ENCODE assay signal across 15 cellular contexts in genomic region chr18:47658498-47658897, GRCh38.
A peak's percentile ranks its signal among the peaks of the same experiment; 100 is the strongest.
DNase-seq lines count a peak whose midpoint lies in the region; ATAC-seq and TF ChIP-seq lines count a peak whose summit lies in the region.
"Had no signal": no experiment of that assay in that cellular context is flagged by ENCODE, and none has a peak within 500 bp of the region (broad histone marks: within the 10 kb centered on the region; RNA-seq: fewer than 3 reads in every experiment).

No MANE protein-coding gene starts in this region.

- TF ChIP-seq CTCF in GM13977 (IDR thresholded peaks at IDR 0.05; ENCODE audit: extremely low read depth, insufficient read depth, missing control alignments) (peak; percentile 7), OCI-LY3 (IDR thresholded peaks at IDR 0.05; ENCODE audit: low read depth, low read length) (peak; percentile 24; the same call in 1 of the 2 replicates), endodermal cell (conservative IDR thresholded peaks at IDR 0.05) (peak; percentile 57)

- no peak overlapping the region for H3K4me3 Mint-ChIP-seq in endodermal cell
- H3K4me3 Mint-ChIP-seq: CD4-positive, alpha-beta memory T cell had no signal

- peaks cover 6% of the 10 kb centered on the region for H3K27me3 Mint-ChIP-seq in endodermal cell (ENCODE audit: insufficient read depth)

- H3K79me2 ChIP-seq in OCI-LY3 (ENCODE audit: low read length) = no peaks in the 10 kb centered on the region

- peaks cover 5% of the 10 kb centered on the region for H3K36me3 Mint-ChIP-seq in endodermal cell (ENCODE audit: low read depth)

- WGBS in endodermal cell (ENCODE audit: insufficient coverage in 1 of 2, insufficient read length in 1 of 2), 2 experiments = 76 to 90% methylated on average over 1 to 2 of the region's 2 CpGs

- no peaks in the 10 kb centered on the region for H3K27me3 ChIP-seq in OCI-LY3 (ENCODE audit: low read depth, low read length)
- no peaks in the 10 kb centered on the region for H3K27me3 ChIP-seq in endodermal cell (ENCODE audit: control insufficient read depth, insufficient read depth, low read length, poor library complexity, severe bottlenecking)
- no peaks in the 10 kb centered on the region for H3K27me3 ChIP-seq in HAP-1 (ENCODE audit: low read depth)
- H3K27me3 ChIP-seq: BE2C had no signal

- DNase-seq in GM13977 (ENCODE audit: low spot score) (no peak), endodermal cell (no peak), HAP-1 (ENCODE audit: low spot score in 2 of 2) (no peak), NCI-H510A (lab: John Stamatoyannopoulos, UW) (no peak)
- DNase-seq: ACHN; BE2C; C1 segment of cervical spinal cord; CD4-positive, alpha-beta memory T cell; DMS153; DMS79; EL; IMR-90 had no signal

- no peaks in the 10 kb centered on the region; the same call in 1 of the 2 replicates for H3K9me3 ChIP-seq in OCI-LY3 (ENCODE audit: insufficient read depth, low read length)
- peaks cover 8% of the 10 kb centered on the region for H3K9me3 ChIP-seq in endodermal cell (ENCODE audit: control insufficient read depth, low read length)
- no peaks in the 10 kb centered on the region for H3K9me3 ChIP-seq in HAP-1
- H3K9me3 ChIP-seq: BE2C had no signal

- no peak overlapping the region for H2AFZ ChIP-seq in OCI-LY3 (ENCODE audit: low read depth, low read length)

- ATAC-seq in GM21737 (IDR thresholded peaks at IDR 0.05; ENCODE audit: unreplicated experiment) = no peak
- ATAC-seq: K562 had no signal

- no peak overlapping the region for H3K27ac Mint-ChIP-seq in endodermal cell
- H3K27ac Mint-ChIP-seq: CD4-positive, alpha-beta memory T cell had no signal

- peaks cover 17% of the 10 kb centered on the region for H3K9me3 Mint-ChIP-seq in endodermal cell

- H3K36me3 ChIP-seq in OCI-LY3 (replicated peaks; ENCODE audit: low read depth, low read length) = no peaks in the 10 kb centered on the region
- no peaks in the 10 kb centered on the region for H3K36me3 ChIP-seq in endodermal cell (ENCODE audit: control insufficient read depth, insufficient read depth, low read length)
- no peaks in the 10 kb centered on the region for H3K36me3 ChIP-seq in HAP-1 (replicated peaks)
- H3K36me3 ChIP-seq: BE2C had no signal

- 0 out of 2 replicates have a peak, but pooled peaks cover 3% of the 10 kb centered on the region for H3K4me1 ChIP-seq in OCI-LY3 (ENCODE audit: low read length)
- no peaks in the 10 kb centered on the region for H3K4me1 ChIP-seq in endodermal cell (ENCODE audit: control insufficient read depth, insufficient read depth, low read length)
- H3K4me1 ChIP-seq in HAP-1 = no peaks in the 10 kb centered on the region
- H3K4me1 ChIP-seq: BE2C had no signal

- no peaks in the 10 kb centered on the region for H3K4me1 Mint-ChIP-seq in endodermal cell

- H4K20me1 ChIP-seq in OCI-LY3 (ENCODE audit: insufficient read depth, low read length) = no peaks in the 10 kb centered on the region

- no peak overlapping the region for H3K4me3 ChIP-seq in OCI-LY3 (ENCODE audit: low read length)
- no peak overlapping the region for H3K4me3 ChIP-seq in endodermal cell (ENCODE audit: low read length)
- no peak overlapping the region for H3K4me3 ChIP-seq in HAP-1
- H3K4me3 ChIP-seq: K562 had no signal

- H3K9ac ChIP-seq in OCI-LY3 (ENCODE audit: low read length) = no peak overlapping the region
- no peak overlapping the region for H3K9ac ChIP-seq in endodermal cell (ENCODE audit: extremely low read depth, low read length, poor library complexity, severe bottlenecking)

- in situ Hi-C loops in GM13977 (cut with MboI; ENCODE audit: low pct_unique_long_range_greater_than_20kb, low sequenced_read_pairs, unreplicated experiment) (no loop called here), HAP-1 (cut with MboI; ENCODE audit: low sequenced_read_pairs) (no loop called here)

- H3K4me2 ChIP-seq in OCI-LY3 (ENCODE audit: low read length) = no peak overlapping the region

- no peak overlapping the region for H3K27ac ChIP-seq in OCI-LY3 (ENCODE audit: low read length)
- H3K27ac ChIP-seq in endodermal cell (ENCODE audit: low read depth, low read length) = no peak overlapping the region

Comparison
In these comparisons a context has a peak if more than half of its experiments do, and no peak if none do; other contexts are left out.
1. CTCF ChIP-seq: peak in every context shown above with its lines; median percentile 57 in endodermal cell; 24 in OCI-LY3; 7 in GM13977.